In the genomic region with DNA sequence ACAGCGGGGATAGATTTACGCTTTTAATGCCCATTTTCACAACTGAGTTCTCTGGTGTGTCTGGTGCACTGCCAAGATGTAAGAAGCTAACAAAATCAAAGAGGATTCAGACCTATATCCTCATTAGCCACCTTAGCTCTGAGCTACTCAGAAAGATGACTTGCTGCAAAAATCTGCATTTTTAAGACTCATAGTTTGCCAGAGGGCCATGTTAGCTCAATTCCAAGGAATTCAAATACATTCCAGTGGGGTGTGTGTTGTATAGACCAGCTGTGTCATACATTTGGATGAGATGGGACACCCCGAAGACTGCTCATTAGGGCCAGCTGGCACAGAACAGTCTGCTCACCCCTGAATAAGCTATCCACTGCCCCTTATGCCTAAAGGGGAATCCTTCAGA, we compare ENCODE assay signal across 12 cellular contexts. TPM values are rescaled to one million over a fixed set of nuclear protein-coding genes. Genes with fewer than 3 reads are reported as not detected.
DNase-seq lines count a peak whose midpoint lies in the region; TF ChIP-seq lines count a peak whose summit lies in the region.
"Had no signal": no experiment of that assay in that cellular context is flagged by ENCODE, and none has a peak within 500 bp of the region (broad histone marks: within the 10 kb centered on the region; RNA-seq: fewer than 3 reads in every experiment).

No MANE protein-coding gene starts in this region.

- H3K27ac ChIP-seq in breast epithelium (peak overlapping the region; percentile 74 to 77), mammary epithelial cell (ENCODE audit: insufficient read depth, low read depth, low read length) (no peak overlapping the region), urinary bladder (ENCODE audit: low read depth) (peak overlapping the region; percentile 59), WERI-Rb-1 (no peak overlapping the region)
- H3K27ac ChIP-seq: cardiac muscle cell, KMS-11, VCaP had no signal

- H3K4me1 Mint-ChIP-seq in activated naive CD8-positive, alpha-beta T cell (ENCODE audit: low read depth) = peaks cover 98% of the 10 kb centered on the region
- peaks cover 97 to 100% of the 10 kb centered on the region in 2 donors for H3K4me1 Mint-ChIP-seq in immature natural killer cell

- DNase-seq in breast epithelium (ENCODE audit: low spot score in 2 of 2) (no peak), mammary epithelial cell (no peak), immature natural killer cell (no peak), WERI-Rb-1 (no peak), HEK293T (ENCODE audit: extremely low spot score) (no peak), NCI-H1930 (lab: John Stamatoyannopoulos, UW) (no peak)
- DNase-seq: occipital lobe had no signal

- no peaks in the 10 kb centered on the region for H4K20me1 ChIP-seq in mammary epithelial cell (ENCODE audit: insufficient read depth, low read length)

- H3K27ac Mint-ChIP-seq in activated naive CD8-positive, alpha-beta T cell = peak overlapping the region; percentile 100
- peak overlapping the region; percentile 95 to 99 (median 98) for H3K27ac Mint-ChIP-seq in immature natural killer cell

- H3K4me2 ChIP-seq in mammary epithelial cell (ENCODE audit: insufficient read depth, low read depth, low read length) = no peak overlapping the region
- H3K4me2 ChIP-seq: KMS-11 had no signal

- peak overlapping the region; percentile 43 for H3K4me3 Mint-ChIP-seq in activated naive CD8-positive, alpha-beta T cell
- peak overlapping the region in 3 of 5 donors; percentile 12 to 97 (median 58) for H3K4me3 Mint-ChIP-seq in immature natural killer cell

- intact Hi-C loops in breast epithelium (cut with DNase I; ENCODE audit: low total_unique reads) = no loop called here
- intact Hi-C loops in mammary epithelial cell (cut with micrococcal nuclease) = no loop called here

- POLR2A ChIA-PET in HEK293T (lab: Yijun Ruan, JAX) = interaction anchor here (1.2 kb wide), 1 partner anchor 10 kb away, joined by 3 read pairs; no protein-coding TSS in a partner anchor

- WGBS in mammary epithelial cell (ENCODE audit: low coverage, missing lambda C conversion rate) = 59% methylated on average over 3 of the region's 3 CpGs
- 63% methylated on average over 3 of the region's 3 CpGs for WGBS in urinary bladder

- peaks cover 0 to 5% of the 10 kb centered on the region in 2 donors for H3K4me1 ChIP-seq in breast epithelium
- H3K4me1 ChIP-seq in mammary epithelial cell (ENCODE audit: insufficient read depth, low read length) = peaks cover 32% of the 10 kb centered on the region
- H3K4me1 ChIP-seq in urinary bladder (ENCODE audit: insufficient read depth) = peaks cover 3% of the 10 kb centered on the region

- no peak overlapping the region for H3K9ac ChIP-seq in mammary epithelial cell (ENCODE audit: insufficient read depth, low read length)
- H3K9ac ChIP-seq: KMS-11 had no signal

- dilution Hi-C loops in mammary epithelial cell (cut with HindIII; ENCODE audit: low sequenced_read_pairs) = no loop called here

- no peak overlapping the region for H3K4me3 ChIP-seq in breast epithelium
- no peak overlapping the region for H3K4me3 ChIP-seq in mammary epithelial cell (replicated peaks in 1 of 3; ENCODE audit: insufficient read depth in 1 of 3, low read depth in 2 of 3, low read length in 3 of 3)
- H3K4me3 ChIP-seq in urinary bladder (ENCODE audit: low read depth, low read length) = no peak overlapping the region
- no peak overlapping the region for H3K4me3 ChIP-seq in WERI-Rb-1 (ENCODE audit: low read depth, low read length)
- H3K4me3 ChIP-seq: cardiac muscle cell had no signal

- no TSS peak for BruUV-seq in mammary epithelial cell (replicated peaks; lab: Mats Ljungman, UMichigan)

- H3K27me3 ChIP-seq in breast epithelium (no peaks in the 10 kb centered on the region), mammary epithelial cell (ENCODE audit: insufficient read depth, low read length) (no peaks in the 10 kb centered on the region), WERI-Rb-1 (ENCODE audit: insufficient read depth, low read depth, severe bottlenecking) (no peaks in the 10 kb centered on the region)
- H3K27me3 ChIP-seq: cardiac muscle cell had no signal

- H3K27me3 Mint-ChIP-seq in activated naive CD8-positive, alpha-beta T cell = no peaks in the 10 kb centered on the region
- H3K27me3 Mint-ChIP-seq in immature natural killer cell (ENCODE audit: low read depth in 3 of 3) = peaks cover 0 to 1% (median 0%) of the 10 kb centered on the region in 3 donors

- H3K36me3 ChIP-seq in breast epithelium (no peaks in the 10 kb centered on the region), mammary epithelial cell (ENCODE audit: insufficient read depth, low read length) (peaks cover 4% of the 10 kb centered on the region), urinary bladder (ENCODE audit: insufficient read depth) (peaks cover 4% of the 10 kb centered on the region), WERI-Rb-1 (no peaks in the 10 kb centered on the region; the same call in 1 of the 2 replicates)

- CTCF ChIA-PET in mammary epithelial cell (lab: Charles Lee; ENCODE audit: low non-redundant PET) = interaction anchor here (0.6 kb wide), 1 partner anchor 161 kb away, joined by 3 read pairs; no protein-coding TSS in a partner anchor
- CTCF ChIA-PET in HEK293T (lab: Yijun Ruan, JAX) = no interaction called here

- H2AFZ ChIP-seq in mammary epithelial cell (ENCODE audit: low read depth, low read length) = no peak overlapping the region

- TF ChIP-seq CTCF in breast epithelium (IDR thresholded peaks at IDR 0.05) (no peak), mammary epithelial cell (conservative IDR thresholded peaks at IDR 0.05 in 1 of 2, IDR thresholded peaks at IDR 0.05 in 1 of 2; ENCODE audit: extremely low read depth in 1 of 2, insufficient read depth in 1 of 2, low read depth in 1 of 2, low read length in 2 of 2) (no peak), WERI-Rb-1 (IDR thresholded peaks at IDR 0.05; ENCODE audit: low read depth, low read length) (no peak)

- peaks cover 50% of the 10 kb centered on the region for H3K36me3 Mint-ChIP-seq in activated naive CD8-positive, alpha-beta T cell
- peaks cover 42 to 83% (median 75%) of the 10 kb centered on the region in 3 donors for H3K36me3 Mint-ChIP-seq in immature natural killer cell

- H3K9me3 Mint-ChIP-seq in activated naive CD8-positive, alpha-beta T cell (ENCODE audit: low read depth) = no peaks in the 10 kb centered on the region
- no peaks in the 10 kb centered on the region for H3K9me3 Mint-ChIP-seq in immature natural killer cell

- no peaks in the 10 kb centered on the region for H3K9me3 ChIP-seq in breast epithelium
- H3K9me3 ChIP-seq in mammary epithelial cell (replicated peaks; ENCODE audit: insufficient read depth, low read length) = no peaks in the 10 kb centered on the region
- H3K9me3 ChIP-seq in WERI-Rb-1 (ENCODE audit: severe bottlenecking) = no peaks in the 10 kb centered on the region

- in situ Hi-C loops in mammary epithelial cell (cut with MboI; ENCODE audit: low sequenced_read_pairs in 2 of 2) = no loop called here

- no peak for TF ChIP-seq POLR2A in breast epithelium (IDR thresholded peaks at IDR 0.05)

- no peaks in the 10 kb centered on the region for H3K79me2 ChIP-seq in mammary epithelial cell (ENCODE audit: insufficient read depth, low read length)

TF ChIP-seq in HEK293T, 16 proteins besides CTCF, POLR2A, EP300 and RAD21:
- TF ChIP-seq ZNF384 (IDR thresholded peaks at IDR 0.05) (no peak), SUZ12 (IDR thresholded peaks at IDR 0.05) (no peak), ARNT (IDR thresholded peaks at IDR 0.05) (no peak), ELF4 (IDR thresholded peaks at IDR 0.05) (no peak), SP1 (IDR thresholded peaks at IDR 0.05) (no peak), FOXM1 (IDR thresholded peaks at IDR 0.05; ENCODE audit: borderline replicate concordance) (no peak), CTBP1 (IDR thresholded peaks at IDR 0.05; ENCODE audit: borderline replicate concordance) (no peak), LEF1 (IDR thresholded peaks at IDR 0.05; ENCODE audit: borderline replicate concordance) (no peak), FOXK2 (IDR thresholded peaks at IDR 0.05) (no peak), BHLHE40 (IDR thresholded peaks at IDR 0.05; ENCODE audit: borderline replicate concordance) (no peak), L3MBTL2 (conservative IDR thresholded peaks at IDR 0.05) (no peak), NFRKB (IDR thresholded peaks at IDR 0.05) (no peak), FOXA1 (IDR thresholded peaks at IDR 0.05) (no peak), HDGF (IDR thresholded peaks at IDR 0.05; ENCODE audit: borderline replicate concordance) (no peak), TARDBP (IDR thresholded peaks at IDR 0.05) (no peak)
- TF ChIP-seq, protein P1, sequence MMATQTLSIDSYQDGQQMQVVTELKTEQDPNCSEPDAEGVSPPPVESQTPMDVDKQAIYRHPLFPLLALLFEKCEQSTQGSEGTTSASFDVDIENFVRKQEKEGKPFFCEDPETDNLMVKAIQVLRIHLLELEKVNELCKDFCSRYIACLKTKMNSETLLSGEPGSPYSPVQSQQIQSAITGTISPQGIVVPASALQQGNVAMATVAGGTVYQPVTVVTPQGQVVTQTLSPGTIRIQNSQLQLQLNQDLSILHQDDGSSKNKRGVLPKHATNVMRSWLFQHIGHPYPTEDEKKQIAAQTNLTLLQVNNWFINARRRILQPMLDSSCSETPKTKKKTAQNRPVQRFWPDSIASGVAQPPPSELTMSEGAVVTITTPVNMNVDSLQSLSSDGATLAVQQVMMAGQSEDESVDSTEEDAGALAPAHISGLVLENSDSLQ (IDR thresholded peaks at IDR 0.05) = no peak

RNA-seq across cellular contexts. Expression of a gene that starts 8.9 kb away (rescaled TPM):
- 10 to 100 TPM; 27.7 to 70.8 (median 34.4) TPM for total RNA-seq in breast epithelium
- total RNA-seq in mammary epithelial cell = 10 to 100 TPM in 1 of 2 donors, 1 to 10 TPM in 1; 1.5 to 10.5 TPM
- polyA plus RNA-seq in mammary epithelial cell = 2.6 TPM
- 6.5 TPM for polyA minus RNA-seq in mammary epithelial cell
- polyA plus RNA-seq in immature natural killer cell = 100 to 1,000 TPM; 145 to 474 (median 264) TPM
- total RNA-seq in urinary bladder = 23.9 TPM
- 14.4 TPM for polyA plus RNA-seq in urinary bladder

RNA-seq across cellular contexts. Expression of a gene that starts 36.0 kb away (rescaled TPM):
- 10 to 100 TPM in 2 of 3 donors, 1 to 10 TPM in 1; 9.5 to 22.0 (median 14.1) TPM for total RNA-seq in breast epithelium
- 1 to 10 TPM in 1 of 2 donors, under 1 TPM in 1; 0.87 to 1.0 TPM for total RNA-seq in mammary epithelial cell
- polyA plus RNA-seq in mammary epithelial cell = 0.58 TPM
- 3.5 TPM for polyA minus RNA-seq in mammary epithelial cell
- 10 to 100 TPM; 36.2 to 57.1 (median 42.8) TPM for polyA plus RNA-seq in immature natural killer cell
- total RNA-seq in urinary bladder = 0.26 TPM
- 4.9 TPM for polyA plus RNA-seq in urinary bladder
- total RNA-seq: cardiac muscle cell had no signal

RNA-seq across cellular contexts. Expression of a gene that starts 51.5 kb away (rescaled TPM):
- total RNA-seq in breast epithelium = 10 to 100 TPM; 49.8 to 67.7 (median 62.5) TPM
- total RNA-seq in mammary epithelial cell = 10 to 100 TPM; 41.0 to 54.8 TPM
- polyA plus RNA-seq in mammary epithelial cell = 17.2 TPM
- 24.7 TPM for polyA minus RNA-seq in mammary epithelial cell
- polyA plus RNA-seq in immature natural killer cell = 10 to 100 TPM; 14.7 to 20.9 (median 19.2) TPM
- total RNA-seq in urinary bladder = 87.7 TPM
- 20.4 TPM for polyA plus RNA-seq in urinary bladder

RNA-seq across cellular contexts. Expression of a gene that starts 51.6 kb away (rescaled TPM):
- 100 to 1,000 TPM in 1 of 3 donors, 10 to 100 TPM in 2; 51.5 to 122 (median 74.5) TPM for total RNA-seq in breast epithelium
- total RNA-seq in mammary epithelial cell = 10 to 100 TPM; 33.7 to 90.4 TPM
- polyA plus RNA-seq in mammary epithelial cell = 36.6 TPM
- polyA minus RNA-seq in mammary epithelial cell = 29.4 TPM
- 10 to 100 TPM; 61.8 to 88.2 (median 80.4) TPM for polyA plus RNA-seq in immature natural killer cell
- 59.1 TPM for total RNA-seq in urinary bladder
- polyA plus RNA-seq in urinary bladder = 47.1 TPM

Comparison
In these comparisons a context has a peak if more than half of its experiments do, and no peak if none do; other contexts are left out.
1. H3K27ac ChIP-seq: peak in breast epithelium (2 of 2) and urinary bladder (single experiment); none in mammary epithelial cell (single experiment) and WERI-Rb-1 (single experiment).